17 cellular contexts compared by ENCODE assay signal in the genomic region with DNA sequence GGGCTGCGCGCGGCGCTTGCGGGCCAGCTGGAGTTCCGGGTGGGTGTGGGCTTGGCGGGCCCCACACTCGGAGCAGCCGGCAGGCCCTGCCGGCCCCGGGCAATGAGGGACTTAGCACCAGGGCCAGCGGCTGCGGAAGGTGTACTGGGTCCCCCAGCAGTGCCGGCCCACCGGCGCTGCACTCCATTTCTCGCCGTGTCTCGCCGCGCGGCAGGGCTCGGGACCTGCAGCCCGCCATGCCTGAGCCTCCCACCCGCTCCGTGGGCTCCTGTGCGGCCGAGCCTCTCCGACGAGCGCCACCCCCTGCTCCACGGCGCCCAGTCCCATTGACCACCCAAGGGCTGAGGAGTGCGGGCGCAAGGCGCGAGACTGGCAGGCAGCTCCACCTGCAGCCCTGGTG. TPM values are rescaled to one million over a fixed set of nuclear protein-coding genes. Genes with fewer than 3 reads are reported as not detected.
"Had no signal": no experiment of that assay in that cellular context is flagged by ENCODE, and none has a peak within 500 bp of the region (broad histone marks: within the 10 kb centered on the region; RNA-seq: fewer than 3 reads in every experiment).

No MANE protein-coding gene starts in this region.

RNA-seq across cellular contexts. Expression of a gene that starts 14.0 kb away (rescaled TPM):
- total RNA-seq: neural crest cell had no signal

RNA-seq across cellular contexts. Expression of a gene that starts 18.9 kb away (rescaled TPM):
- total RNA-seq: natural killer cell treated with Interleukin-12 subunit alpha and Interleukin-12 subunit beta and Interleukin-15 and Interleukin-18, amount 100 ng/mL, for 72 hours; neural crest cell; omental fat pad; pancreas; posterior vena cava; prostate gland; pulmonary artery endothelial cell; right atrium auricular region; sciatic nerve; skeletal muscle tissue; stomach; subcutaneous adipose tissue; thoracic aorta; tibial nerve; upper lobe of left lung; vagina had no signal
- polyA plus RNA-seq: pancreas, stomach had no signal

RNA-seq across cellular contexts. Expression of a gene that starts 27.2 kb away (rescaled TPM):
- total RNA-seq: naive thymus-derived CD8-positive, alpha-beta T cell; natural killer cell treated with Interleukin-12 subunit alpha and Interleukin-12 subunit beta and Interleukin-15 and Interleukin-18, amount 100 ng/mL, for 72 hours; neural crest cell; sciatic nerve; skeletal muscle tissue; stomach had no signal
- polyA plus RNA-seq: naive thymus-derived CD8-positive, alpha-beta T cell had no signal

RNA-seq across cellular contexts. Expression of a gene that starts 43.8 kb away (rescaled TPM):
- total RNA-seq: naive thymus-derived CD8-positive, alpha-beta T cell; neural crest cell; right atrium auricular region; skeletal muscle tissue had no signal
- polyA plus RNA-seq: naive thymus-derived CD8-positive, alpha-beta T cell had no signal
